Comparison of ENCODE assay signal across 1 cellular context in genomic region chr7:24786306-24786705, GRCh38.
TF ChIP-seq lines count a peak whose summit lies in the region.

No MANE protein-coding gene starts in this region.

TF ChIP-seq in HCT116, 20 proteins besides CTCF, POLR2A, EP300 and RAD21 (continued from another document):
- TF ChIP-seq MAX (IDR thresholded peaks at IDR 0.05) (no peak), POLR2AphosphoS5 (IDR thresholded peaks at IDR 0.05; ENCODE audit: low read depth, low read length) (no peak), CEBPB (IDR thresholded peaks at IDR 0.05; ENCODE audit: low read depth) (no peak), ATF3 (IDR thresholded peaks at IDR 0.05) (no peak), SRF (IDR thresholded peaks at IDR 0.05; ENCODE audit: low read depth) (no peak), SIN3A (IDR thresholded peaks at IDR 0.05; ENCODE audit: low read depth) (no peak), EZH2 (IDR thresholded peaks at IDR 0.05) (no peak), EZH2phosphoT487 (IDR thresholded peaks at IDR 0.05; ENCODE audit: borderline replicate concordance) (no peak), FOSL1 (IDR thresholded peaks at IDR 0.05; ENCODE audit: low read depth) (no peak)
